Comparison of ENCODE assay signal across 1 cellular context in the genomic region with DNA sequence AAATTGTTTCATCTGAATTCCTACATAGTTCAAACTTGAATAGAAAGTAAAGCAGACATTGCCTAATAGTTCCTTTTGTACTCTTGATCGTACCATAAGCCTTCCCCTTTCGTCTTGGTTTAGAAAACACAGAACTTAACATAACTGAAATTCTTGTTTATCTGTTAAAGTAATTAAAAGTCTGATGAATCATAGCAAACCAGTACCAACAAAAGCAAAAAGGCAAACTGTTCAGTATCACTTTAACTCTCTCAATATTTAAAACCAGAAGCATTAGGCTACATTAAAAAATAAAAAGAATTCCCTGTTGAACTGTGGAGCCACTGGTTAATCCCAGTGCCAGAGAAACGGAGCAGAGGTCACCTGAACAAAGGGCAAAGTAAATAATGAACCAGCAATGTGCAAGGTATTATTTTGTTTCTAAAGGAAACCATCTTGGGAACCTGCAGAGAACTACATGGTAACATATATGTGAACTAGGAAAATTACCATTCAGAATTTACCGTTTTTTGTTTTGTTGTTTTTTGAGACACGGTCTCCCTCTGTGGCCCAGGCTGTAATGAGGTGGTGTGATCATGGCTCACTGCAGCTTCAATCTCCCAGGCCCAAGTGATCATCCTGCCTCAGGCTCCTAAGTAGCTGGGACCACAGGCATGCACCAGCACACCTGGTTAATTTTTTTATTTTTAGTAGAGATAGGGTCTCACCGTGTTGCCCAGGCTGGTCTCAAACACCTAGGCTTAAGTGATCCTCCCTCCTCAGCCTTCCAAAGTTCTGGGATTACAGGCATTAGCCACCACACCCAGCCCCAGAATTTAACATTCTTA.
TF ChIP-seq lines count a peak whose summit lies in the region.

No MANE protein-coding gene starts in this region.

TF ChIP-seq in GM23338, 12 proteins besides CTCF, POLR2A, EP300 and RAD21 (continued from another document):
- TF ChIP-seq, protein P1, sequence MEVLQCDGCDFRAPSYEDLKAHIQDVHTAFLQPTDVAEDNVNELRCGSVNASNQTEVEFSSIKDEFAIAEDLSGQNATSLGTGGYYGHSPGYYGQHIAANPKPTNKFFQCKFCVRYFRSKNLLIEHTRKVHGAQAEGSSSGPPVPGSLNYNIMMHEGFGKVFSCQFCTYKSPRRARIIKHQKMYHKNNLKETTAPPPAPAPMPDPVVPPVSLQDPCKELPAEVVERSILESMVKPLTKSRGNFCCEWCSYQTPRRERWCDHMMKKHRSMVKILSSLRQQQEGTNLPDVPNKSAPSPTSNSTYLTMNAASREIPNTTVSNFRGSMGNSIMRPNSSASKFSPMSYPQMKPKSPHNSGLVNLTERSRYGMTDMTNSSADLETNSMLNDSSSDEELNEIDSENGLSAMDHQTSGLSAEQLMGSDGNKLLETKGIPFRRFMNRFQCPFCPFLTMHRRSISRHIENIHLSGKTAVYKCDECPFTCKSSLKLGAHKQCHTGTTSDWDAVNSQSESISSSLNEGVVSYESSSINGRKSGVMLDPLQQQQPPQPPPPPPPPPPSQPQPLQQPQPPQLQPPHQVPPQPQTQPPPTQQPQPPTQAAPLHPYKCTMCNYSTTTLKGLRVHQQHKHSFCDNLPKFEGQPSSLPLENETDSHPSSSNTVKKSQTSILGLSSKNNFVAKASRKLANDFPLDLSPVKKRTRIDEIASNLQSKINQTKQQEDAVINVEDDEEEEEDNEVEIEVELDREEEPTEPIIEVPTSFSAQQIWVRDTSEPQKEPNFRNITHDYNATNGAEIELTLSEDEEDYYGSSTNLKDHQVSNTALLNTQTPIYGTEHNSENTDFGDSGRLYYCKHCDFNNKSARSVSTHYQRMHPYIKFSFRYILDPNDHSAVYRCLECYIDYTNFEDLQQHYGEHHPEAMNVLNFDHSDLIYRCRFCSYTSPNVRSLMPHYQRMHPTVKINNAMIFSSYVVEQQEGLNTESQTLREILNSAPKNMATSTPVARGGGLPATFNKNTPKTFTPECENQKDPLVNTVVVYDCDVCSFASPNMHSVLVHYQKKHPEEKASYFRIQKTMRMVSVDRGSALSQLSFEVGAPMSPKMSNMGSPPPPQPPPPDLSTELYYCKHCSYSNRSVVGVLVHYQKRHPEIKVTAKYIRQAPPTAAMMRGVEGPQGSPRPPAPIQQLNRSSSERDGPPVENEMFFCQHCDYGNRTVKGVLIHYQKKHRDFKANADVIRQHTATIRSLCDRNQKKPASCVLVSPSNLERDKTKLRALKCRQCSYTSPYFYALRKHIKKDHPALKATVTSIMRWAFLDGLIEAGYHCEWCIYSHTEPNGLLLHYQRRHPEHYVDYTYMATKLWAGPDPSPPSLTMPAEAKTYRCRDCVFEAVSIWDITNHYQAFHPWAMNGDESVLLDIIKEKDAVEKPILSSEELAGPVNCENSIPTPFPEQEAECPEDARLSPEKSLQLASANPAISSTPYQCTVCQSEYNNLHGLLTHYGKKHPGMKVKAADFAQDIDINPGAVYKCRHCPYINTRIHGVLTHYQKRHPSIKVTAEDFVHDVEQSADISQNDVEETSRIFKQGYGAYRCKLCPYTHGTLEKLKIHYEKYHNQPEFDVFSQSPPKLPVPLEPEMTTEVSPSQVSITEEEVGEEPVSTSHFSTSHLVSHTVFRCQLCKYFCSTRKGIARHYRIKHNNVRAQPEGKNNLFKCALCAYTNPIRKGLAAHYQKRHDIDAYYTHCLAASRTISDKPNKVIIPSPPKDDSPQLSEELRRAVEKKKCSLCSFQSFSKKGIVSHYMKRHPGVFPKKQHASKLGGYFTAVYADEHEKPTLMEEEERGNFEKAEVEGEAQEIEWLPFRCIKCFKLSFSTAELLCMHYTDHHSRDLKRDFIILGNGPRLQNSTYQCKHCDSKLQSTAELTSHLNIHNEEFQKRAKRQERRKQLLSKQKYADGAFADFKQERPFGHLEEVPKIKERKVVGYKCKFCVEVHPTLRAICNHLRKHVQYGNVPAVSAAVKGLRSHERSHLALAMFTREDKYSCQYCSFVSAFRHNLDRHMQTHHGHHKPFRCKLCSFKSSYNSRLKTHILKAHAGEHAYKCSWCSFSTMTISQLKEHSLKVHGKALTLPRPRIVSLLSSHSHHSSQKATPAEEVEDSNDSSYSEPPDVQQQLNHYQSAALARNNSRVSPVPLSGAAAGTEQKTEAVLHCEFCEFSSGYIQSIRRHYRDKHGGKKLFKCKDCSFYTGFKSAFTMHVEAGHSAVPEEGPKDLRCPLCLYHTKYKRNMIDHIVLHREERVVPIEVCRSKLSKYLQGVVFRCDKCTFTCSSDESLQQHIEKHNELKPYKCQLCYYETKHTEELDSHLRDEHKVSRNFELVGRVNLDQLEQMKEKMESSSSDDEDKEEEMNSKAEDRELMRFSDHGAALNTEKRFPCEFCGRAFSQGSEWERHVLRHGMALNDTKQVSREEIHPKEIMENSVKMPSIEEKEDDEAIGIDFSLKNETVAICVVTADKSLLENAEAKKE (CRISPR knock-in tag; IDR thresholded peaks at IDR 0.05), result no peak
- no peak for TF ChIP-seq POLR2AphosphoS5 (IDR thresholded peaks at IDR 0.05; ENCODE audit: low read depth)
- no peak for TF ChIP-seq STAT1 (IDR thresholded peaks at IDR 0.05; ENCODE audit: unreplicated experiment)
- TF ChIP-seq, protein P2, sequence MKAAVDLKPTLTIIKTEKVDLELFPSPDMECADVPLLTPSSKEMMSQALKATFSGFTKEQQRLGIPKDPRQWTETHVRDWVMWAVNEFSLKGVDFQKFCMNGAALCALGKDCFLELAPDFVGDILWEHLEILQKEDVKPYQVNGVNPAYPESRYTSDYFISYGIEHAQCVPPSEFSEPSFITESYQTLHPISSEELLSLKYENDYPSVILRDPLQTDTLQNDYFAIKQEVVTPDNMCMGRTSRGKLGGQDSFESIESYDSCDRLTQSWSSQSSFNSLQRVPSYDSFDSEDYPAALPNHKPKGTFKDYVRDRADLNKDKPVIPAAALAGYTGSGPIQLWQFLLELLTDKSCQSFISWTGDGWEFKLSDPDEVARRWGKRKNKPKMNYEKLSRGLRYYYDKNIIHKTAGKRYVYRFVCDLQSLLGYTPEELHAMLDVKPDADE (IDR thresholded peaks at IDR 0.05), result no peak
- TF ChIP-seq REST (IDR thresholded peaks at IDR 0.05; ENCODE audit: unreplicated experiment), result no peak
